Comparison of ENCODE assay signal across 16 cellular contexts in genomic region chr3:183653209-183654064, GRCh38. TPM values are rescaled to one million over a fixed set of nuclear protein-coding genes. Genes with fewer than 3 reads are reported as not detected.
DNase-seq lines count a peak whose midpoint lies in the region; ATAC-seq and TF ChIP-seq lines count a peak whose summit lies in the region.
"Had no signal": no experiment of that assay in that cellular context is flagged by ENCODE, and none has a peak within 500 bp of the region (broad histone marks: within the 10 kb centered on the region; RNA-seq: fewer than 3 reads in every experiment).

No MANE protein-coding gene starts in this region.

- DNase-seq in natural killer cell (no peak), NCI-H69 (lab: John Stamatoyannopoulos, UW) (peak; percentile 29), erythroblast (lab: John Stamatoyannopoulos, UW) (peak; percentile 53 to 67), nephron progenitor cell (no peak), midbrain (lab: John Stamatoyannopoulos, UW) (no peak)
- no peak for DNase-seq in natural killer cell treated with Interleukin-12 subunit alpha and Interleukin-12 subunit beta and Interleukin-15 and Interleukin-18, amount 100 ng/mL, for 72 hours (ENCODE audit: low spot score)
- DNase-seq: activated CD4-positive, alpha-beta T cell treated with anti-CD3 and anti-CD28 coated beads for 48 hours; C1 segment of cervical spinal cord; HFFc6; hippocampal formation; left ventricle myocardium inferior; NCI-H187 treated with DMSO at 0.1 percent for 48 hours had no signal

- H3K36me3 Mint-ChIP-seq in natural killer cell (peaks cover 44% of the 10 kb centered on the region), nephron progenitor cell (ENCODE audit: low read depth) (peaks cover 98% of the 10 kb centered on the region)
- H3K36me3 Mint-ChIP-seq in natural killer cell treated with Interleukin-12 subunit alpha and Interleukin-12 subunit beta and Interleukin-15 and Interleukin-18, amount 100 ng/mL, for 72 hours: peaks cover 46% of the 10 kb centered on the region

- H3K4me1 Mint-ChIP-seq in natural killer cell (peaks cover 15 to 29% of the 10 kb centered on the region in 2 donors), nephron progenitor cell (no peaks in the 10 kb centered on the region)
- H3K4me1 Mint-ChIP-seq in natural killer cell treated with Interleukin-12 subunit alpha and Interleukin-12 subunit beta and Interleukin-15 and Interleukin-18, amount 100 ng/mL, for 72 hours (ENCODE audit: low read depth in 2 of 2): peaks cover 0 to 5% of the 10 kb centered on the region in 2 donors

- no peak for ATAC-seq in natural killer cell
- no peak for ATAC-seq in natural killer cell treated with Interleukin-12 subunit alpha and Interleukin-12 subunit beta and Interleukin-15 and Interleukin-18, amount 100 ng/mL, for 72 hours
- ATAC-seq in HG03565 (IDR thresholded peaks at IDR 0.05; ENCODE audit: unreplicated experiment): no peak
- no peak for ATAC-seq in GM19452 (IDR thresholded peaks at IDR 0.05; ENCODE audit: unreplicated experiment)

- no peak overlapping the region for H3K4me3 Mint-ChIP-seq in natural killer cell
- H3K4me3 Mint-ChIP-seq in natural killer cell treated with Interleukin-12 subunit alpha and Interleukin-12 subunit beta and Interleukin-15 and Interleukin-18, amount 100 ng/mL, for 72 hours: no peak overlapping the region
- no peak overlapping the region for H3K4me3 Mint-ChIP-seq in nephron progenitor cell
- H3K4me3 Mint-ChIP-seq: brain; HFFc6; T-helper 1 cell treated with Interleukin-12 subunit alpha and Interleukin-12 subunit beta and Interleukin-4 antibody, amounts not matched to agents 30 μg/mL and 1 μg/mL, for 36 hours had no signal

- H3K9me3 Mint-ChIP-seq in natural killer cell (peaks cover 8 to 16% of the 10 kb centered on the region in 2 donors), nephron progenitor cell (peaks cover 87% of the 10 kb centered on the region)
- peaks cover 9% of the 10 kb centered on the region for H3K9me3 Mint-ChIP-seq in natural killer cell treated with Interleukin-12 subunit alpha and Interleukin-12 subunit beta and Interleukin-15 and Interleukin-18, amount 100 ng/mL, for 72 hours

- no peaks in the 10 kb centered on the region for H3K27me3 Mint-ChIP-seq in natural killer cell (ENCODE audit: low read depth in 2 of 2)
- no peaks in the 10 kb centered on the region for H3K27me3 Mint-ChIP-seq in natural killer cell treated with Interleukin-12 subunit alpha and Interleukin-12 subunit beta and Interleukin-15 and Interleukin-18, amount 100 ng/mL, for 72 hours
- no peaks in the 10 kb centered on the region for H3K27me3 Mint-ChIP-seq in nephron progenitor cell (ENCODE audit: low read depth, poor library complexity)
- H3K27me3 Mint-ChIP-seq: brain had no signal

- intact Hi-C loops in natural killer cell (cut with micrococcal nuclease): no loop called here

- TF ChIP-seq CTCF in natural killer cell (IDR thresholded peaks at IDR 0.05): no peak
- no peak for TF ChIP-seq CTCF in nephron progenitor cell (IDR thresholded peaks at IDR 0.05)

- peak overlapping the region; percentile 36 to 64 for H3K27ac Mint-ChIP-seq in natural killer cell
- no peak overlapping the region for H3K27ac Mint-ChIP-seq in natural killer cell treated with Interleukin-12 subunit alpha and Interleukin-12 subunit beta and Interleukin-15 and Interleukin-18, amount 100 ng/mL, for 72 hours
- no peak overlapping the region for H3K27ac Mint-ChIP-seq in nephron progenitor cell
- H3K27ac Mint-ChIP-seq: brain; HFFc6; T-helper 1 cell treated with Interleukin-12 subunit alpha and Interleukin-12 subunit beta and Interleukin-4 antibody, amounts not matched to agents 30 μg/mL and 1 μg/mL, for 36 hours had no signal

- TF ChIP-seq POLR2A in erythroblast (IDR thresholded peaks at IDR 0.05; ENCODE audit: low read length): no peak

RNA-seq across cellular contexts. Expression of gene KLHL24, which starts 18.0 kb away (rescaled TPM):
- 100 to 1,000 TPM; 140 to 189 (median 177) TPM for total RNA-seq in natural killer cell
- 10 to 100 TPM in 1 of 2 donors, 1 to 10 TPM in 1; 9.8 to 14.9 TPM for total RNA-seq in natural killer cell treated with Interleukin-12 subunit alpha and Interleukin-12 subunit beta and Interleukin-15 and Interleukin-18, amount 100 ng/mL, for 72 hours

RNA-seq across cellular contexts. Expression of gene YEATS2, which starts 44.2 kb away (rescaled TPM):
- total RNA-seq in natural killer cell: 10 to 100 TPM; 23.1 to 25.8 (median 25.2) TPM
- total RNA-seq in natural killer cell treated with Interleukin-12 subunit alpha and Interleukin-12 subunit beta and Interleukin-15 and Interleukin-18, amount 100 ng/mL, for 72 hours: 10 to 100 TPM; 51.1 to 66.1 TPM

Comparison
In these comparisons a context has a peak if more than half of its experiments do, and no peak if none do; other contexts are left out.
1. H3K27ac Mint-ChIP-seq: peak in natural killer cell (2 of 2); none in natural killer cell treated with Interleukin-12 subunit alpha and Interleukin-12 subunit beta and Interleukin-15 and Interleukin-18, amount 100 ng/mL, for 72 hours (0 of 2) and nephron progenitor cell (single experiment).
2. RNA of gene KLHL24, which starts 18.0 kb away (total RNA-seq): 140 to 189 TPM in natural killer cell; 9.8 to 14.9 TPM in natural killer cell treated with Interleukin-12 subunit alpha and Interleukin-12 subunit beta and Interleukin-15 and Interleukin-18, amount 100 ng/mL, for 72 hours; every median in the first group is over 4 times any median in the second.
3. DNase-seq: peak in NCI-H69 (single experiment) and erythroblast (2 of 2); none in natural killer cell (single experiment), natural killer cell treated with Interleukin-12 subunit alpha and Interleukin-12 subunit beta and Interleukin-15 and Interleukin-18, amount 100 ng/mL, for 72 hours (single experiment), nephron progenitor cell (single experiment) and midbrain (single experiment).